Comparison of ENCODE assay signal across 21 cellular contexts in the genomic region with DNA sequence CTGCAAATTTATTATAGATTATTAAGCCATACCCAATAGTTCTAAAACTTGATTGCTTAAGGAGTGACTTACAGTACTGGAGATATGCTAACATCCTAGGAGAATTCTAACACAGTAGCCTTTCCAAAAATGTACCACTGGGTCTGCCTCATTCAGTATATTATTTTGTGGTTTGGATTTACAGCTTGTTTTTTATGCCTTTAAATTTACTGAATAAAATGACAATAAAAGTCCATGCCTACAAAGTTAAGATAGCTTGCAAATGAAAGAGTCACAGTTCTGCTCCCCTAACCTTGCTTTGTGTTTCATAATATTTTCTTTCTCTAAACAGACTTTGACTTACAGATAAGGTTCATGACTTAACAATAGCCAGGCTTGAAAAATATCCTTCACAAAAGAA.
DNase-seq lines count a peak whose midpoint lies in the region; ATAC-seq and TF ChIP-seq lines count a peak whose summit lies in the region.
"Had no signal": no experiment of that assay in that cellular context is flagged by ENCODE, and none has a peak within 500 bp of the region (broad histone marks: within the 10 kb centered on the region; RNA-seq: fewer than 3 reads in every experiment).

No MANE protein-coding gene starts in this region.

- H3K27me3 ChIP-seq in IMR-90 (ENCODE audit: control insufficient read depth, insufficient read depth, low read length) (no peaks in the 10 kb centered on the region), hepatocyte (no peaks in the 10 kb centered on the region), smooth muscle cell (ENCODE audit: low read depth) (no peaks in the 10 kb centered on the region)
- H3K27me3 ChIP-seq: foreskin keratinocyte, heart left ventricle, thyroid gland had no signal

- peak; percentile 65 for ATAC-seq in IMR-90 (ENCODE audit: low read depth)
- ATAC-seq: activated CD4-positive, alpha-beta T cell treated with anti-CD3 and anti-CD28 coated beads for 36 hours; stimulated activated naive CD8-positive, alpha-beta T cell treated with anti-CD3 and anti-CD28 coated beads, Interleukin-15, amount 100 ng/mL, for 72 hours had no signal

- H2BK20ac ChIP-seq in IMR-90 (ENCODE audit: low read depth, low read length), result no peak overlapping the region

- H3F3A ChIP-seq in smooth muscle cell (ENCODE audit: low read depth), result peaks cover 2% of the 10 kb centered on the region

- H3K79me1 ChIP-seq in IMR-90 (ENCODE audit: low read depth in 1 of 2, low read length in 2 of 2), result no peaks in the 10 kb centered on the region

- H2BK5ac ChIP-seq in IMR-90 (ENCODE audit: low read depth, low read length, poor library complexity, severe bottlenecking), result peak overlapping the region; percentile 34

- no peak overlapping the region for H3K4ac ChIP-seq in IMR-90 (ENCODE audit: low read depth, low read length)

- H2BK15ac ChIP-seq in IMR-90 (ENCODE audit: low read depth, low read length), result no peak overlapping the region; the same call in 2 of the 3 replicates

- no peaks in the 10 kb centered on the region for H3K9me1 ChIP-seq in IMR-90 (ENCODE audit: insufficient read depth, low read length)

- H3K4me3 ChIP-seq in IMR-90 (ENCODE audit: insufficient read depth, low read depth, low read length) (no peak overlapping the region), hepatocyte (no peak overlapping the region), smooth muscle cell (no peak overlapping the region)
- H3K4me3 ChIP-seq: heart left ventricle, skin epidermis, thyroid gland had no signal

- in situ Hi-C loops in IMR-90 (cut with MboI; ENCODE audit: low sequenced_read_pairs), result no loop called here

- H3K14ac ChIP-seq in IMR-90 (replicated peaks; ENCODE audit: low read depth, low read length), result no peak overlapping the region

- no peak overlapping the region for H4K5ac ChIP-seq in IMR-90 (ENCODE audit: low read depth, low read length)

- no peak overlapping the region for H4K8ac ChIP-seq in IMR-90 (ENCODE audit: low read depth in 2 of 2, low read length in 2 of 2)

- TF ChIP-seq CTCF in IMR-90 (conservative IDR thresholded peaks at IDR 0.05; ENCODE audit: low read depth, low read length), result no peak
- no peak for TF ChIP-seq CTCF in hepatocyte (IDR thresholded peaks at IDR 0.05; ENCODE audit: poor library complexity)
- TF ChIP-seq CTCF in smooth muscle cell (IDR thresholded peaks at IDR 0.05; ENCODE audit: borderline replicate concordance, insufficient read depth, poor library complexity, severe bottlenecking), result no peak

- H3K36me3 ChIP-seq in IMR-90 (ENCODE audit: control insufficient read depth, insufficient read depth, low read length), result no peaks in the 10 kb centered on the region
- H3K36me3 ChIP-seq in hepatocyte (replicated peaks; ENCODE audit: insufficient read depth, low read depth), result no peaks in the 10 kb centered on the region
- H3K36me3 ChIP-seq in smooth muscle cell (ENCODE audit: low read depth), result peaks cover 10% of the 10 kb centered on the region
- H3K36me3 ChIP-seq: heart left ventricle, thyroid gland had no signal

- no peak overlapping the region for H3K18ac ChIP-seq in IMR-90 (ENCODE audit: low read depth, low read length)

- H3K27ac ChIP-seq in IMR-90 (ENCODE audit: insufficient read depth, low read length) (no peak overlapping the region), hepatocyte (peak overlapping the region; percentile 42), smooth muscle cell (ENCODE audit: low read depth) (peak overlapping the region; percentile 92)
- H3K27ac ChIP-seq: epithelial cell of prostate, foreskin keratinocyte, heart left ventricle, skin epidermis, thyroid gland had no signal

- H2AK5ac ChIP-seq in IMR-90 (ENCODE audit: low read depth, low read length), result no peak overlapping the region

- no peaks in the 10 kb centered on the region for H3K79me2 ChIP-seq in hepatocyte
- no peaks in the 10 kb centered on the region for H3K79me2 ChIP-seq in smooth muscle cell (ENCODE audit: low read depth)

- no peak overlapping the region for H3K56ac ChIP-seq in IMR-90 (ENCODE audit: extremely low read depth, insufficient read depth, low read length)

- no peak for TF ChIP-seq RAD21 in IMR-90 (IDR thresholded peaks at IDR 0.05; ENCODE audit: low read length)

- H3K4me1 ChIP-seq in IMR-90 (ENCODE audit: control insufficient read depth, insufficient read depth, low read length) (no peaks in the 10 kb centered on the region), hepatocyte (ENCODE audit: insufficient read depth) (peaks cover 11% of the 10 kb centered on the region), smooth muscle cell (ENCODE audit: low read depth) (peaks cover 9% of the 10 kb centered on the region)
- H3K4me1 ChIP-seq: foreskin keratinocyte, heart left ventricle, thyroid gland had no signal

- H3K9me2 ChIP-seq in hepatocyte (replicated peaks; ENCODE audit: insufficient read depth), result no peaks in the 10 kb centered on the region

- H3K4me2 ChIP-seq in IMR-90 (ENCODE audit: low read depth, low read length) (no peak overlapping the region), hepatocyte (peak overlapping the region; percentile 52), smooth muscle cell (peak overlapping the region; percentile 79)

- DNase-seq in IMR-90 (no peak), amniotic epithelial cell (ENCODE audit: low read depth) (peak; percentile 57), hepatocyte (ENCODE audit: low spot score) (no peak), smooth muscle cell (lab: John Stamatoyannopoulos, UW; ENCODE audit: unreplicated experiment) (no peak), NCI-H2171 treated with DMSO at 0.1 percent for 48 hours (lab: John Stamatoyannopoulos, UW) (no peak), HuH-7.5 (ENCODE audit: low spot score) (no peak), GM19238 (ENCODE audit: insufficient read length, low spot score) (no peak), HEK293T (ENCODE audit: extremely low spot score) (no peak)
- DNase-seq: activated CD4-positive, alpha-beta T cell treated with anti-CD3 and anti-CD28 coated beads for 36 hours; activated CD8-positive, alpha-beta memory T cell treated with anti-CD3 and anti-CD28 coated beads for 24 hours; activated effector memory CD4-positive, alpha-beta T cell treated with anti-CD3 and anti-CD28 coated beads, Interleukin-2, amount 50 U/mL, for 16 hours; CD4-positive, CD25-positive, alpha-beta regulatory T cell; heart left ventricle; HFFc6; NCI-H2029 treated with DMSO at 0.1 percent for 48 hours; NCI-H2227 treated with DMSO at 0.1 percent for 48 hours; stimulated activated naive CD8-positive, alpha-beta T cell treated with anti-CD3 and anti-CD28 coated beads, Interleukin-15, amount 100 ng/mL, for 72 hours; thyroid gland had no signal

- H2AFZ ChIP-seq in IMR-90 (replicated peaks; ENCODE audit: low read length, poor library complexity) (no peak overlapping the region), hepatocyte (no peak overlapping the region), smooth muscle cell (ENCODE audit: low read depth) (peak overlapping the region; percentile 35)

- no peaks in the 10 kb centered on the region for H4K20me1 ChIP-seq in IMR-90 (ENCODE audit: insufficient read depth, low read length)
- no peaks in the 10 kb centered on the region for H4K20me1 ChIP-seq in hepatocyte (ENCODE audit: insufficient read depth, poor library complexity, severe bottlenecking)
- no peaks in the 10 kb centered on the region for H4K20me1 ChIP-seq in smooth muscle cell (ENCODE audit: low read depth)

- BruUV-seq in IMR-90 (replicated peaks; lab: Mats Ljungman, UMichigan), result no TSS peak

- CTCF ChIA-PET in IMR-90 (lab: Yijun Ruan, JAX) (interaction anchor here (0.6 to 1.8 kb wide), 3 partner anchors 13 to 24 kb away, joined by 3 to 5 read pairs (median 3); no protein-coding TSS in a partner anchor), HEK293T (lab: Yijun Ruan, JAX) (no interaction called here)

- H3K23ac ChIP-seq in IMR-90 (ENCODE audit: low read depth, low read length), result no peak overlapping the region

- H3K9ac ChIP-seq in IMR-90 (ENCODE audit: low read depth, low read length), result no peak overlapping the region
- peak overlapping the region; percentile 38 for H3K9ac ChIP-seq in smooth muscle cell (ENCODE audit: low read depth)

- H4K91ac ChIP-seq in IMR-90 (ENCODE audit: insufficient read depth, low read depth, low read length), result no peak overlapping the region

- intact Hi-C loops in IMR-90 (cut with micrococcal nuclease), result no loop called here

- POLR2A ChIA-PET in IMR-90 (lab: Charles Lee; ENCODE audit: unreplicated experiment), result no interaction called here
- POLR2A ChIA-PET in HEK293T (lab: Yijun Ruan, JAX), result no interaction called here

- no peaks in the 10 kb centered on the region for H3K9me3 ChIP-seq in IMR-90 (ENCODE audit: control insufficient read depth, insufficient read depth, low read length)
- peaks cover 15% of the 10 kb centered on the region for H3K9me3 ChIP-seq in hepatocyte (ENCODE audit: low read depth)
- H3K9me3 ChIP-seq in smooth muscle cell (replicated peaks; ENCODE audit: low read depth), result peaks cover 14% of the 10 kb centered on the region
- H3K9me3 ChIP-seq: thyroid gland had no signal

- dilution Hi-C loops in IMR-90 (cut with HindIII; ENCODE audit: low sequenced_read_pairs, unreplicated experiment), result no loop called here

- H2AK9ac ChIP-seq in IMR-90 (replicated peaks; ENCODE audit: low read depth, low read length, poor library complexity), result no peak overlapping the region

- H2BK120ac ChIP-seq in IMR-90 (ENCODE audit: low read depth, low read length), result no peak overlapping the region

- no peak for TF ChIP-seq POLR2A in IMR-90 (IDR thresholded peaks at IDR 0.05; ENCODE audit: low read depth, low read length)

TF ChIP-seq in IMR-90, 13 proteins besides CTCF, POLR2A, EP300 and RAD21 (continues in another document):
- TF ChIP-seq FOS (IDR thresholded peaks at IDR 0.05; ENCODE audit: low read depth, low read length), result no peak
- no peak for TF ChIP-seq MAFK (IDR thresholded peaks at IDR 0.05; ENCODE audit: low read depth, low read length)
- TF ChIP-seq RFX5 (IDR thresholded peaks at IDR 0.05; ENCODE audit: low read depth, low read length), result no peak
- TF ChIP-seq MXI1 (IDR thresholded peaks at IDR 0.05; ENCODE audit: borderline replicate concordance, low read depth, low read length), result no peak
- no peak for TF ChIP-seq CEBPB (IDR thresholded peaks at IDR 0.05; ENCODE audit: low read depth, low read length)
- TF ChIP-seq MAZ (IDR thresholded peaks at IDR 0.05; ENCODE audit: borderline replicate concordance, low read depth, low read length), result no peak
- TF ChIP-seq SMC3 (IDR thresholded peaks at IDR 0.05; ENCODE audit: low read depth, low read length), result no peak

TF ChIP-seq in HEK293T, 16 proteins besides CTCF, POLR2A, EP300 and RAD21:
- no peak for TF ChIP-seq FOXM1 (IDR thresholded peaks at IDR 0.05; ENCODE audit: borderline replicate concordance)
- TF ChIP-seq CTBP1 (IDR thresholded peaks at IDR 0.05; ENCODE audit: borderline replicate concordance), result no peak
